8 cellular contexts compared by ENCODE assay signal in the genomic region with DNA sequence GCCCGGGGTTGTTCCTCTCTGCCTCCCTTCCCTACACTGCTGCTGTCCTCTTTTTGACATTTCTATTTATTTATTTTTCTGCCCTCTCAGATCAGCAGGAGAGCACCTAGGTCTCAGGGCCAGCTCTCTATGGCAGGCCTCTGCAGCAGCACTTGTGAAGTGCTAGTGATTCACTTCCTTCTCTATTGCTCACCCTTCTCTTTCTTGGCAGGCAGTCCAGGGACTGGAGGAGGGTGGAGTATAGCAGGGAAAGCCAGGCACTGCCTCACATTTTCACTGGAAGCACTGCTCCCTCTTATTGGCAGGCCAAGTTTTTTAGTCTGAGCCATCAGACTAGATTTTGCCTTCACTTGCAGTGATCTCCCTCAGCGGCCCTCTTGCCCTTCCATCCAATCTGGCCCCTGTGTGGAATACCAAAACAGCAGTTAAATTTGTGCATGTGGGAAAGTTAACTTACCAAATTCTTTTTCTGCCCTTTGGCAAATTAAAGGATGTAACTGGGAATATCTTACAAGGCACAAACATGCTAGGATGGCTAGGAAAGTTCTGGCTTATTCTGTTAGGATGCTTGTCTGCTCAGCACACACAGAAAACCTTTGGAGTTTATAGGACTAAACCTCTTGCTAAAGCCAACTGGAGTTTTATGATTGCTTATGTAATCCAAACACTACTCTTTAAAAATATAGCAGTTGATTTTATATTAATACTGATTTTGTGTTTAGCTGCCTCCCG.
A peak's percentile ranks its signal among the peaks of the same experiment; 100 is the strongest.
DNase-seq lines count a peak whose midpoint lies in the region; ATAC-seq, FAIRE-seq and TF ChIP-seq lines count a peak whose summit lies in the region.
"Not testable (repeated sequence)": the region's sequence is repeated elsewhere in the genome, so short reads cannot be mapped to it uniquely, and the experiment has no call there.

No MANE protein-coding gene starts in this region.

- CTCF ChIA-PET in A549 (lab: Yijun Ruan, JAX); PC-3 (lab: Charles Lee): not testable (repeated sequence)

- H3K9me2 ChIP-seq in PC-3 (replicated peaks; ENCODE audit: low read length): not testable (repeated sequence)

- H2AFZ ChIP-seq in PC-3 (ENCODE audit: low read length): not testable (repeated sequence)

- H3K36me3 ChIP-seq in PC-3 (ENCODE audit: low read depth, low read length); right atrium auricular region: not testable (repeated sequence)

- H3K4me3 ChIP-seq in A549; PC-3 (ENCODE audit: low read length); right atrium auricular region: not testable (repeated sequence)

- not testable (repeated sequence) for TF ChIP-seq POLR2A in A549 (IDR thresholded peaks at IDR 0.05; ENCODE audit: low read length); H54 (IDR thresholded peaks at IDR 0.05; ENCODE audit: low read depth, low read length)

- intact Hi-C loops in PC-3 (cut with micrococcal nuclease); natural killer cell (cut with micrococcal nuclease): not testable (repeated sequence)

- H3K9me3 ChIP-seq in A549; PC-3 (ENCODE audit: low read length); right atrium auricular region: not testable (repeated sequence)

- H3K4me2 ChIP-seq in A549: not testable (repeated sequence)
- H3K4me2 ChIP-seq in PC-3 (ENCODE audit: low read length): 0 out of 2 replicates have a peak overlapping the region, but pooled peaks have one; percentile 7

- peak; percentile 92 to 98 for ATAC-seq in A549
- ATAC-seq in PC-3: peak; percentile 92
- peak in 2 of 3 donors; percentile 39 to 57 for ATAC-seq in natural killer cell
- peak; percentile 65 for ATAC-seq in stimulated activated effector memory CD8-positive, alpha-beta T cell treated with anti-CD3 and anti-CD28 coated beads, Interleukin-12 subunit alpha, Interleukin-12 subunit beta, amount 100 ng/mL, for 72 hours

- TF ChIP-seq EP300 in A549 (IDR thresholded peaks at IDR 0.05): not testable (repeated sequence)

- peaks cover 6 to 14% of the 10 kb centered on the region in 2 donors for H3K9me3 Mint-ChIP-seq in natural killer cell
- H3K9me3 Mint-ChIP-seq in stimulated activated effector memory CD8-positive, alpha-beta T cell treated with anti-CD3 and anti-CD28 coated beads, Interleukin-12 subunit alpha, Interleukin-12 subunit beta, amount 100 ng/mL, for 72 hours: peaks cover 11% of the 10 kb centered on the region

- H3K27ac Mint-ChIP-seq in natural killer cell; stimulated activated effector memory CD8-positive, alpha-beta T cell treated with anti-CD3 and anti-CD28 coated beads, Interleukin-12 subunit alpha, Interleukin-12 subunit beta, amount 100 ng/mL, for 72 hours: not testable (repeated sequence)

- TSS peak; percentile 87 for BruUV-seq in PC-3 (replicated peaks; lab: Mats Ljungman, UMichigan)

- H3K4me1 ChIP-seq in A549, right atrium auricular region: not testable (repeated sequence)
- H3K4me1 ChIP-seq in PC-3 (ENCODE audit: insufficient read depth, low read length): peaks cover 29% of the 10 kb centered on the region

- peak; percentile 39 for FAIRE-seq in A549 (lab: Jason Lieb, UNC)
- peak; percentile 100 for FAIRE-seq in H54 (lab: Jason Lieb, UNC)

- not testable (repeated sequence) for TF ChIP-seq RAD21 in A549 (conservative IDR thresholded peaks at IDR 0.05 in 1 of 2, IDR thresholded peaks at IDR 0.05 in 1 of 2)

- not testable (repeated sequence) for H3K36me3 Mint-ChIP-seq in natural killer cell; stimulated activated effector memory CD8-positive, alpha-beta T cell treated with anti-CD3 and anti-CD28 coated beads, Interleukin-12 subunit alpha, Interleukin-12 subunit beta, amount 100 ng/mL, for 72 hours

- WGBS in A549 (ENCODE audit: missing lambda C conversion rate): 40% methylated on average over 2 of the region's 3 CpGs

- TF ChIP-seq CTCF in A549 (IDR thresholded peaks at IDR 0.05); PC-3 (conservative IDR thresholded peaks at IDR 0.05; ENCODE audit: low read depth, low read length); right atrium auricular region (IDR thresholded peaks at IDR 0.05); natural killer cell (IDR thresholded peaks at IDR 0.05): not testable (repeated sequence)

- H3K4me3 Mint-ChIP-seq in natural killer cell; stimulated activated effector memory CD8-positive, alpha-beta T cell treated with anti-CD3 and anti-CD28 coated beads, Interleukin-12 subunit alpha, Interleukin-12 subunit beta, amount 100 ng/mL, for 72 hours: not testable (repeated sequence)

- H3K4me1 Mint-ChIP-seq in natural killer cell; stimulated activated effector memory CD8-positive, alpha-beta T cell treated with anti-CD3 and anti-CD28 coated beads, Interleukin-12 subunit alpha, Interleukin-12 subunit beta, amount 100 ng/mL, for 72 hours: not testable (repeated sequence)

- H3K27me3 Mint-ChIP-seq in natural killer cell (ENCODE audit: low read depth in 2 of 2): not testable (repeated sequence)

- DNase-seq in A549 (ENCODE audit: low read depth in 1 of 2, low spot score in 1 of 2); H54 (ENCODE audit: insufficient read length, low spot score); natural killer cell; stimulated activated effector memory CD8-positive, alpha-beta T cell treated with anti-CD3 and anti-CD28 coated beads, Interleukin-12 subunit alpha, Interleukin-12 subunit beta, amount 100 ng/mL, for 72 hours (ENCODE audit: low spot score in 2 of 2): not testable (repeated sequence)
- DNase-seq in PC-3 (peak; percentile 84), amniotic epithelial cell (ENCODE audit: low read depth) (peak; percentile 11), epithelial cell of prostate (ENCODE audit: low read depth, low spot score) (peak; percentile 31), right atrium auricular region (ENCODE audit: low spot score) (peak; percentile 76)

- POLR2A ChIA-PET in A549 (lab: Yijun Ruan, JAX); PC-3 (lab: Charles Lee; ENCODE audit: unreplicated experiment): not testable (repeated sequence)

- not testable (repeated sequence) for H3K9ac ChIP-seq in PC-3 (ENCODE audit: low read length)

- not testable (repeated sequence) for H3F3A ChIP-seq in PC-3 (ENCODE audit: low read length, unreplicated experiment)

- not testable (repeated sequence) for H3K79me2 ChIP-seq in PC-3 (ENCODE audit: low read length)

- H3K27ac ChIP-seq in A549: not testable (repeated sequence)
- H3K27ac ChIP-seq in PC-3 (ENCODE audit: low read length): peak overlapping the region; percentile 69
- H3K27ac ChIP-seq in epithelial cell of prostate: peak overlapping the region; percentile 54
- H3K27ac ChIP-seq in right atrium auricular region: peak overlapping the region in 1 of 2 donors; percentile 48

- H4K20me1 ChIP-seq in PC-3 (ENCODE audit: low read length): not testable (repeated sequence)

- not testable (repeated sequence) for H3K27me3 ChIP-seq in PC-3 (ENCODE audit: low read length); right atrium auricular region
